Comparison of ENCODE assay signal across 14 cellular contexts in the genomic region with DNA sequence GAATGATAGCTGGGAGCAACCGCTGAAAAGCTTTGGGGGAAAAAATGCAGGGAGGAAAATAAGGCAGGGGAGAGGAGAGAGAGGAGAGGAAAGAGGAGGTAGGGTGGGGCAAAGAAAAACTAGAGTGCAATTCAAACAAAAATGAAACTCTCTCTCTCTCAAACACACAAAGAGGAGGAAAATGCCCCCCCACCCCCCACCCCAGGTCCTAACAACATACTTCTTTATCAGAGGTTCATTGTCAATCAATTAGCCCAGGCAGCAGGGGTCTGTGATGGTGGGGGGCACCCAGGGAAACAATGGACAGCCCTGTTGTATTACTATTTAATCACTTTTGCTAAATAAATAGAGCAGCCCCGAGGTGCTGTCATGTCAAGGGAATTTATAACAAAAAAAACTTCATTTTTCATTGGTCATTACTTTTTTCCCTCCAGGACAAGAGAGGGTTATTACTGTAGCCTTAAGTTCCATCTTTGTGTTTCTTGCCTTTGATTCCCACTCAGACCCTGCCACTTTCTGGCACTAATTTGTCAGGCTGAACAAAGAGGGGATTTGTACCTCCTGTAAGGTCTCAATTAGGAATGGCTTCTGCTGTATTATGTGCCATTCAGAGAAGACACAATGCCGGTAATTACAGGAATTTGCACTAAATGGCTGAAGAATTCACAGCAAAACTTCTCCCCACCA.
A peak's percentile ranks its signal among the peaks of the same experiment; 100 is the strongest.
DNase-seq lines count a peak whose midpoint lies in the region.
"Had no signal": no experiment of that assay in that cellular context is flagged by ENCODE, and none has a peak within 500 bp of the region (broad histone marks: within the 10 kb centered on the region; RNA-seq: fewer than 3 reads in every experiment).

No MANE protein-coding gene starts in this region.

- H3K4me3 ChIP-seq in NT2/D1 (ENCODE audit: insufficient read length, low read depth): no peak overlapping the region
- H3K4me3 ChIP-seq: stomach had no signal

- DNase-seq in NCI-H1417 (lab: John Stamatoyannopoulos, UW): peak in 2 of 3 experiments; percentile 47 to 76
- DNase-seq in NCI-H1417 treated with DMSO at 0.1 percent for 48 hours (lab: John Stamatoyannopoulos, UW): no peak
- peak; percentile 87 for DNase-seq in NT2/D1 (ENCODE audit: low read depth, low spot score)
- peak; percentile 58 for DNase-seq in iPS DF 4.7 (ENCODE audit: extremely low read depth, low spot score)
- peak; percentile 84 for DNase-seq in retina
- no peak for DNase-seq in T-helper 9 cell
- no peak for DNase-seq in GM19238 (ENCODE audit: insufficient read length, low spot score)
- no peak for DNase-seq in effector CD4-positive, alpha-beta T cell
- DNase-seq: activated naive CD8-positive, alpha-beta T cell treated with anti-CD3 and anti-CD28 coated beads for 36 hours; CD8-positive, alpha-beta memory T cell; head of caudate nucleus; left ventricle myocardium superior; stomach; SW 1271 had no signal

- no peaks in the 10 kb centered on the region for H3K9me3 ChIP-seq in NT2/D1 (ENCODE audit: insufficient read depth, low read length)
- H3K9me3 ChIP-seq: stomach had no signal

- H3K9ac ChIP-seq in NT2/D1 (ENCODE audit: insufficient read length, low read depth): no peak overlapping the region

- H3K36me3 ChIP-seq in NT2/D1 (ENCODE audit: insufficient read depth, insufficient read length, low read length): no peaks in the 10 kb centered on the region
- H3K36me3 ChIP-seq: stomach had no signal

- H3K4me1 ChIP-seq in NT2/D1 (ENCODE audit: insufficient read depth, insufficient read length): peaks cover 7% of the 10 kb centered on the region

- peaks cover 38% of the 10 kb centered on the region for H3K27me3 ChIP-seq in NT2/D1 (ENCODE audit: insufficient read depth, insufficient read length)
- H3K27me3 ChIP-seq: stomach had no signal

Comparison
In these comparisons a context has a peak if more than half of its experiments do, and no peak if none do; other contexts are left out.
1. DNase-seq: peak in NCI-H1417 (2 of 3), NT2/D1 (single experiment), iPS DF 4.7 (single experiment) and retina (single experiment); none in NCI-H1417 treated with DMSO at 0.1 percent for 48 hours (single experiment), T-helper 9 cell (single experiment), GM19238 (single experiment) and effector CD4-positive, alpha-beta T cell (single experiment).